In the genomic region with DNA sequence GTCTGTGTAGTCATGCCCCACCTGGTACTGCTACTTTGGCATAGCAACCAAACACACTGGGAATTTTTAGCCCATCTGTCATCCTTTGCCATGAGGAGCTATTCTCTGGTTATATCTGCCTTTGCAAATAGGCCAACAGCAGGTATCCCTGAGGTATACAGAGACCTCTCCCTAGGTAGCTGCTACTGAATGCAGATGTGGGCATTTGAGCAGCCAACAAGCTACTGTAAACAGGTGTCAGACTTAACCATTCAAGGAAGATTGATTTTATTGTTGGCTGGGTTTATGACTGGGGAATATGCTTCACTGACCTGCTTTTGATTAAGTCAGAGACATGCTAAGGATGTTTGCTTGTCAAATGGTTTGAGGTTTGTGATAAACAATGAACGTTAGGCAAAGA, we compare ENCODE assay signal across 19 cellular contexts.
"Had no signal": no experiment of that assay in that cellular context is flagged by ENCODE, and none has a peak within 500 bp of the region (broad histone marks: within the 10 kb centered on the region; RNA-seq: fewer than 3 reads in every experiment).

No MANE protein-coding gene starts in this region.

- FAIRE-seq: colon had no signal

- ATAC-seq: activated CD8-positive, alpha-beta memory T cell treated with anti-CD3 and anti-CD28 coated beads, Interleukin-2, amount 10 ng/mL, durations not matched to agents 7 days and 5 days; activated T-helper 17 cell treated with anti-CD3 and anti-CD28 coated beads, Interleukin-2, amount 50 U/mL, for 72 hours; body of pancreas; left colon; lower lobe of right lung; natural killer cell; stimulated activated naive B cell treated with anti-CD40 and anti-IgM and Interleukin-4, amounts not matched to agents 10 μg/mL and 1 μg/mL and 100 μg/mL, for 72 hours had no signal

- DNase-seq: activated CD4-positive, alpha-beta memory T cell treated with anti-CD3 and anti-CD28 coated beads, Interleukin-2, amount 10 ng/mL, durations not matched to agents 7 days and 5 days; activated CD4-positive, alpha-beta T cell treated with anti-CD3 and anti-CD28 coated beads for 48 hours; activated CD4-positive, CD25-positive, alpha-beta regulatory T cell; activated CD8-positive, alpha-beta memory T cell treated with anti-CD3 and anti-CD28 coated beads, Interleukin-2, amount 10 ng/mL, durations not matched to agents 7 days and 5 days; activated naive CD4-positive, alpha-beta T cell; body of pancreas; endodermal cell; foreskin fibroblast; hippocampal formation; islet precursor cell; left colon; lower lobe of right lung; natural killer cell; sigmoid colon; stimulated activated CD4-positive, alpha-beta T cell treated with anti-CD3 and anti-CD28 coated beads, Interleukin-4, amount 100 ng/mL, for 4 hours; stimulated activated naive B cell treated with anti-CD40 and anti-IgM and Interleukin-4, amounts not matched to agents 10 μg/mL and 1 μg/mL and 100 μg/mL, for 72 hours; T-helper 9 cell had no signal
